In genomic region chr11:79090191-79090590, GRCh38 we compare ENCODE assay signal across 25 cellular contexts.
A peak's percentile ranks its signal among the peaks of the same experiment; 100 is the strongest.
DNase-seq lines count a peak whose midpoint lies in the region; ATAC-seq, FAIRE-seq and TF ChIP-seq lines count a peak whose summit lies in the region.
"Had no signal": no experiment of that assay in that cellular context is flagged by ENCODE, and none has a peak within 500 bp of the region (broad histone marks: within the 10 kb centered on the region; RNA-seq: fewer than 3 reads in every experiment).

No MANE protein-coding gene starts in this region.

- TF ChIP-seq POLR2A in A549 (IDR thresholded peaks at IDR 0.05; ENCODE audit: low read length), result no peak

- no peaks in the 10 kb centered on the region for H3K27me3 ChIP-seq in foreskin keratinocyte

- CTCF ChIA-PET in A549 (lab: Yijun Ruan, JAX), result interaction anchor here (2.2 to 3.2 kb wide), 2 partner anchors 10 to 11 kb away, joined by 5 to 15 read pairs; no protein-coding TSS in a partner anchor

- peaks cover 18% of the 10 kb centered on the region for H3K9me3 ChIP-seq in A549

- FAIRE-seq in A549 (lab: Jason Lieb, UNC), result no peak
- FAIRE-seq: GM18507 had no signal

- no peak for TF ChIP-seq EP300 in A549 (IDR thresholded peaks at IDR 0.05)

- DNase-seq in DMS79 treated with DMSO at 0.1 percent for 48 hours (lab: John Stamatoyannopoulos, UW) (peak; percentile 25), DMS79 (lab: John Stamatoyannopoulos, UW) (no peak), A549 (ENCODE audit: low read depth in 1 of 2, low spot score in 1 of 2) (no peak), RPMI7951 (ENCODE audit: low read depth) (peak; percentile 83), foreskin keratinocyte (peak; percentile 36 to 56), cortex of kidney (lab: John Stamatoyannopoulos, UW) (no peak)
- DNase-seq: ACHN; CD4-positive, CD25-positive, alpha-beta regulatory T cell; DMS153; H9; KBM-7; MM.1S; NCI-H187 treated with DMSO at 0.1 percent for 48 hours; NCI-H2107; NCI-H446; NCI-H524 treated with DMSO at 0.1 percent for 48 hours; NCI-H82; SIG-M5 had no signal

- H3K4me3 ChIP-seq in A549, result no peak overlapping the region
- H3K4me3 ChIP-seq: GM23338, SK-N-MC had no signal

- no peak for ATAC-seq in A549
- ATAC-seq in foreskin keratinocyte, result peak; percentile 53
- no peak for ATAC-seq in GM19395 (IDR thresholded peaks at IDR 0.05; ENCODE audit: unreplicated experiment)
- no peak for ATAC-seq in HG03457 (IDR thresholded peaks at IDR 0.05; ENCODE audit: unreplicated experiment)
- ATAC-seq: GM23338, Panc1 had no signal

- POLR2A ChIA-PET in A549 (lab: Yijun Ruan, JAX), result no interaction called here

- no peak overlapping the region for H3K4me2 ChIP-seq in A549
- H3K4me2 ChIP-seq: GM23338 had no signal

- H3K27ac ChIP-seq in A549, result peak overlapping the region; percentile 89 to 93; a peak in 5 of 6 replicates
- H3K27ac ChIP-seq in foreskin keratinocyte, result no peak overlapping the region
- H3K27ac ChIP-seq: 22Rv1, SK-N-MC had no signal

- peaks cover 58% of the 10 kb centered on the region for H3K4me1 ChIP-seq in A549
- peaks cover 33% of the 10 kb centered on the region for H3K4me1 ChIP-seq in foreskin keratinocyte

- TF ChIP-seq CTCF in A549 (IDR thresholded peaks at IDR 0.05) (no peak), foreskin keratinocyte (conservative IDR thresholded peaks at IDR 0.05) (peak; percentile 4)

- 79% methylated on average over 5 of the region's 6 CpGs for WGBS in A549 (ENCODE audit: missing lambda C conversion rate)

- TF ChIP-seq RAD21 in A549 (conservative IDR thresholded peaks at IDR 0.05 in 1 of 2, IDR thresholded peaks at IDR 0.05 in 1 of 2), result no peak

TF ChIP-seq in A549, 52 proteins besides CTCF, POLR2A, EP300 and RAD21:
- no peak for TF ChIP-seq ZC3H11A (IDR thresholded peaks at IDR 0.05)
- no peak for TF ChIP-seq HDAC2 (IDR thresholded peaks at IDR 0.05)
- no peak for TF ChIP-seq MAFK (IDR thresholded peaks at IDR 0.05; ENCODE audit: partially characterized antibody)
- TF ChIP-seq SMC3 (IDR thresholded peaks at IDR 0.05), result no peak
- TF ChIP-seq MYC (IDR thresholded peaks at IDR 0.05; ENCODE audit: borderline replicate concordance, low read length), result no peak
- TF ChIP-seq NR3C1 (IDR thresholded peaks at IDR 0.05), result no peak
- TF ChIP-seq ESRRA (IDR thresholded peaks at IDR 0.05; ENCODE audit: borderline replicate concordance, low read length), result no peak
- TF ChIP-seq HMGXB4 (CRISPR knock-in tag; IDR thresholded peaks at IDR 0.05; ENCODE audit: borderline replicate concordance), result no peak
- TF ChIP-seq SREBF2 (IDR thresholded peaks at IDR 0.05), result no peak
- TF ChIP-seq ATOH8 (CRISPR knock-in tag; IDR thresholded peaks at IDR 0.05; ENCODE audit: low read depth), result no peak
- TF ChIP-seq FOSB (CRISPR knock-in tag; IDR thresholded peaks at IDR 0.05), result no peak
- TF ChIP-seq CBX8 (IDR thresholded peaks at IDR 0.05), result no peak

Comparison
In these comparisons a context has a peak if more than half of its experiments do, and no peak if none do; other contexts are left out.
1. DNase-seq: peak in DMS79 treated with DMSO at 0.1 percent for 48 hours (single experiment), RPMI7951 (single experiment) and foreskin keratinocyte (2 of 2); none in DMS79 (single experiment), A549 (0 of 2) and cortex of kidney (single experiment).